Comparison of ENCODE assay signal across 19 cellular contexts in genomic region chr11:13388741-13389140, GRCh38.
A peak's percentile ranks its signal among the peaks of the same experiment; 100 is the strongest.
DNase-seq lines count a peak whose midpoint lies in the region; ATAC-seq, FAIRE-seq and TF ChIP-seq lines count a peak whose summit lies in the region.
"Had no signal": no experiment of that assay in that cellular context is flagged by ENCODE, and none has a peak within 500 bp of the region (broad histone marks: within the 10 kb centered on the region; RNA-seq: fewer than 3 reads in every experiment).

No MANE protein-coding gene starts in this region.

- H3K4me1 Mint-ChIP-seq in activated T-cell treated with anti-CD3 and anti-CD28 coated beads, Interleukin-2, amount 50 U/mL, for 24 hours (ENCODE audit: low read depth): peaks cover 4% of the 10 kb centered on the region
- peaks cover 2 to 7% (median 2%) of the 10 kb centered on the region in 3 donors for H3K4me1 Mint-ChIP-seq in CD8-positive, alpha-beta memory T cell
- H3K4me1 Mint-ChIP-seq in naive thymus-derived CD8-positive, alpha-beta T cell: peaks cover 0 to 6% (median 1%) of the 10 kb centered on the region in 4 donors

- TF ChIP-seq CTCF in bronchial epithelial cell (IDR thresholded peaks at IDR 0.05; ENCODE audit: insufficient read depth, low read length, severe bottlenecking): no peak

- H3K27me3 ChIP-seq in CD8-positive, alpha-beta memory T cell (ENCODE audit: insufficient read depth, low read length, poor library complexity, severe bottlenecking): no peaks in the 10 kb centered on the region
- H3K27me3 ChIP-seq in bronchial epithelial cell (ENCODE audit: control insufficient read depth, insufficient read depth, low read length): no peaks in the 10 kb centered on the region
- H3K27me3 ChIP-seq: Peyer's patch had no signal

- no peak overlapping the region for H3K4me3 Mint-ChIP-seq in activated T-cell treated with anti-CD3 and anti-CD28 coated beads, Interleukin-2, amount 50 U/mL, for 24 hours
- no peak overlapping the region for H3K4me3 Mint-ChIP-seq in CD8-positive, alpha-beta memory T cell
- no peak overlapping the region for H3K4me3 Mint-ChIP-seq in naive thymus-derived CD8-positive, alpha-beta T cell
- H3K4me3 Mint-ChIP-seq: CD8-positive, alpha-beta T cell had no signal

- peaks cover 13% of the 10 kb centered on the region for H3K36me3 ChIP-seq in CD8-positive, alpha-beta memory T cell (ENCODE audit: insufficient read depth, low read length)
- H3K36me3 ChIP-seq in bronchial epithelial cell (ENCODE audit: control insufficient read depth, insufficient read depth, low read length): peaks cover 4% of the 10 kb centered on the region

- no peaks in the 10 kb centered on the region for H3K9me3 ChIP-seq in CD8-positive, alpha-beta memory T cell (ENCODE audit: low read length)
- H3K9me3 ChIP-seq: Peyer's patch had no signal

- peak overlapping the region; percentile 72 for H3K27ac Mint-ChIP-seq in activated T-cell treated with anti-CD3 and anti-CD28 coated beads, Interleukin-2, amount 50 U/mL, for 24 hours
- peak overlapping the region in 5 of 8 donors; percentile 2 to 59 (median 33) for H3K27ac Mint-ChIP-seq in CD8-positive, alpha-beta memory T cell
- H3K27ac Mint-ChIP-seq in naive thymus-derived CD8-positive, alpha-beta T cell: peak overlapping the region in 8 of 10 donors; percentile 6 to 73 (median 27)

- peak; percentile 80 for FAIRE-seq in bronchial epithelial cell (lab: Jason Lieb, UNC)
- FAIRE-seq: A204.1, K562 had no signal

- no peak for DNase-seq in activated T-cell treated with anti-CD3 and anti-CD28 coated beads, Interleukin-2, amount 50 U/mL, for 24 hours
- DNase-seq in activated T-cell treated with anti-CD3 and anti-CD28 coated beads, Interleukin-2, amount 50 U/mL, for 1 hour: no peak
- no peak for DNase-seq in CD8-positive, alpha-beta memory T cell
- DNase-seq in bronchial epithelial cell (ENCODE audit: low read depth): no peak
- DNase-seq in naive thymus-derived CD8-positive, alpha-beta T cell: no peak
- no peak for DNase-seq in superior temporal gyrus (ENCODE audit: extremely low spot score)
- no peak for DNase-seq in stimulated activated CD4-positive, alpha-beta T cell treated with anti-CD3 and anti-CD28 coated beads, Interleukin-4, amount 100 ng/mL, for 4 hours
- no peak for DNase-seq in NCI-H345 treated with DMSO at 0.1 percent for 48 hours (lab: John Stamatoyannopoulos, UW; ENCODE audit: unreplicated experiment)
- DNase-seq: CD8-positive, alpha-beta T cell; DMS79; NCI-H1105; NCI-H1694 treated with DMSO at 0.1 percent for 48 hours; NCI-H510A; NCI-H748 treated with DMSO at 0.1 percent for 48 hours; NK-92 treated with Interleukin-12 subunit alpha and Interleukin-12 subunit beta, amount 100 ng/mL, for 24 hours; Peyer's patch had no signal

- peaks cover 75% of the 10 kb centered on the region for H3K36me3 Mint-ChIP-seq in activated T-cell treated with anti-CD3 and anti-CD28 coated beads, Interleukin-2, amount 50 U/mL, for 24 hours (ENCODE audit: low read depth)
- H3K36me3 Mint-ChIP-seq in CD8-positive, alpha-beta memory T cell: peaks cover 0 to 67% (median 12%) of the 10 kb centered on the region in 3 donors
- H3K36me3 Mint-ChIP-seq in naive thymus-derived CD8-positive, alpha-beta T cell: peaks cover 0 to 56% (median 11%) of the 10 kb centered on the region in 3 donors

- H3K9me3 Mint-ChIP-seq in activated T-cell treated with anti-CD3 and anti-CD28 coated beads, Interleukin-2, amount 50 U/mL, for 24 hours: no peaks in the 10 kb centered on the region
- H3K9me3 Mint-ChIP-seq in CD8-positive, alpha-beta memory T cell: no peaks in the 10 kb centered on the region
- H3K9me3 Mint-ChIP-seq in naive thymus-derived CD8-positive, alpha-beta T cell: no peaks in the 10 kb centered on the region
- H3K9me3 Mint-ChIP-seq: CD8-positive, alpha-beta T cell had no signal

- H3K4me1 ChIP-seq in CD8-positive, alpha-beta memory T cell (ENCODE audit: insufficient read depth, low read length): no peaks in the 10 kb centered on the region

- CTCF ChIA-PET in CD8-positive, alpha-beta memory T cell (lab: Charles Lee): no interaction called here

- H3K27ac ChIP-seq in CD8-positive, alpha-beta memory T cell (ENCODE audit: low read depth, low read length): no peak overlapping the region
- H3K27ac ChIP-seq: Peyer's patch had no signal

- POLR2A ChIA-PET in CD8-positive, alpha-beta memory T cell (lab: Charles Lee): no interaction called here
- POLR2A ChIA-PET in naive thymus-derived CD8-positive, alpha-beta T cell (lab: Charles Lee): no interaction called here

- H3K27me3 Mint-ChIP-seq in activated T-cell treated with anti-CD3 and anti-CD28 coated beads, Interleukin-2, amount 50 U/mL, for 24 hours: no peaks in the 10 kb centered on the region
- H3K27me3 Mint-ChIP-seq in CD8-positive, alpha-beta memory T cell: no peaks in the 10 kb centered on the region
- H3K27me3 Mint-ChIP-seq in naive thymus-derived CD8-positive, alpha-beta T cell: no peaks in the 10 kb centered on the region

- ATAC-seq in naive thymus-derived CD8-positive, alpha-beta T cell: no peak
- ATAC-seq: CD8-positive, alpha-beta T cell; K562; Right ventricle myocardium inferior had no signal

- H3K4me3 ChIP-seq in CD8-positive, alpha-beta memory T cell (ENCODE audit: low read length): no peak overlapping the region
- H3K4me3 ChIP-seq in bronchial epithelial cell (ENCODE audit: low read depth, low read length): no peak overlapping the region
- H3K4me3 ChIP-seq: K562, Peyer's patch had no signal
